In the genomic region with DNA sequence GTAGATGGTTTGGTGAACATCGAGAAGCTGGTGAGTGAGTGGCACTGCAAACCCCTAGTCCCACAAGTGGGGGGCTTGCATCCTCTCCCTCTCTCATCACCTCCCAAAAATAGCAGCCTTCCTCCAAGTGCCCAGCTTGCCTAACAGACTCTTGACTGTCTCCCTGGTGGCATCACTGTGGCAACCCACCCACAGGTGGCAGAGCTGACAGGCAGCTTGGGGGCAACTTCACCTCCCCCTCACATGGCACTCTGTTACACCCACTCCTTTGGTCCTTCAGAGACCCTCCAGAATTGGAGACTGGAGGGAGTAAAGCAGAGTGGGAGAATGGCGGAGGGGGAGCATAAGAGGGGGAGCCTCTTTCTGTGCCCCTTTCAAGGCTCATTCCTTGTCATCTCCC, we compare ENCODE assay signal across 20 cellular contexts.
"Had no signal": no experiment of that assay in that cellular context is flagged by ENCODE, and none has a peak within 500 bp of the region (broad histone marks: within the 10 kb centered on the region; RNA-seq: fewer than 3 reads in every experiment).

No MANE protein-coding gene starts in this region.

- FAIRE-seq: TTC549 had no signal

- H3K27me3 ChIP-seq: cardiac muscle cell, transverse colon, vagina had no signal

- DNase-seq: activated B cell treated with CpG ODN at 0.5 μM for 24 hours; activated CD4-positive, alpha-beta T cell treated with anti-CD3 and anti-CD28 coated beads for 48 hours; activated naive CD4-positive, alpha-beta T cell; hippocampal formation; left ventricle myocardium superior; mesenchymal stem cell; right cardiac atrium; stimulated activated CD4-positive, alpha-beta T cell treated with anti-CD3 and anti-CD28 coated beads, Interleukin-15, amount 100 ng/mL, for 24 hours; stimulated activated CD4-positive, alpha-beta T cell treated with anti-CD3 and anti-CD28 coated beads, Interleukin-4, amount 100 ng/mL, for 1 hour; stimulated activated naive CD4-positive, alpha-beta T cell treated with Interleukin-2 at 50 U/mL for 16 hours; substantia nigra; transverse colon had no signal

- ATAC-seq: esophagus mucosa, left ventricle myocardium superior, right cardiac atrium had no signal

- H3K27ac Mint-ChIP-seq: activated B cell treated with CpG ODN at 0.5 μM for 24 hours had no signal

- H3K9me3 Mint-ChIP-seq: activated B cell treated with CpG ODN at 0.5 μM for 24 hours, nephron had no signal

- H3K4me3 ChIP-seq: cardiac muscle cell, coronary artery, prostate gland, skin epidermis, transverse colon, vagina had no signal

- H3K4me1 ChIP-seq: prostate gland had no signal

- H3K4me3 Mint-ChIP-seq: activated B cell treated with CpG ODN at 0.5 μM for 24 hours had no signal

- H3K27ac ChIP-seq: cardiac muscle cell, coronary artery, prostate gland, transverse colon had no signal

- H3K36me3 ChIP-seq: cardiac muscle cell, prostate gland, transverse colon had no signal

- H3K9me3 ChIP-seq: prostate gland, transverse colon, vagina had no signal
